8 cellular contexts compared by ENCODE assay signal in the genomic region with DNA sequence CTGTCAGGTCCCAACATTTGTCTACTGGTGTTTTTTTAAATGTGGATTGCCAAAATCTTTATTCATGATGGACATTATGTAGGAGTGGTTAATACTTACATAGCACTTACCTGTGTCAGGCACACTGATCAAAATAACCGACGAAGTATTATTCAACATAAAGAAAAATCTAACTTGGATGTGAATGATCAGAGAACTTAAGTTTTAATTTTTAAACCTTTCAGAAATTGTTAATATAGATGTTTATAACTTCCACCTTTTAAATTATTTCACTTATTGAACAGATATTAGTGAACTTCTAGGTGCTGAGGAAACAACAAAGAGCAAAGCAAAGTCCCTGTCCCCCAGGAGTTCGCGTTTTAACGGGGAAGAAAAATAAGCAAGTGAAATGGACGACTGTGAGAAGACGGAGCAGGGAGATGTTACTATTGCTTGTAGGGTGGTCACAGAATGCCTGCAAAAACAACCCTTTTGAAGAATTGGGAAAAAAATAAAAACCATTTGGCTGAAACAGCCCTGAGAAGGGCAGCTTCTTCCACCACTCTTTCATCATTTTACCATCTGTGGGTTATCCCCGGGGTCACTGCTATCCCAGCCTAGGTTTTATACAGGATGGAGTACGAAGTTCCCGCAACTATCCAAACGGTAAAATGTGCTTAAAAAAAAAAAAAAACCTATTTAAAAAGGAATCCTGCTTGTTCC. TPM values are rescaled to one million over a fixed set of nuclear protein-coding genes. Genes with fewer than 3 reads are reported as not detected.
DNase-seq lines count a peak whose midpoint lies in the region; ATAC-seq, FAIRE-seq and TF ChIP-seq lines count a peak whose summit lies in the region.

No MANE protein-coding gene starts in this region.

- peak overlapping the region; percentile 70 to 98 (median 94) for H3K4me3 ChIP-seq in esophagus muscularis mucosa
- peak overlapping the region; percentile 33 to 84 (median 48) for H3K4me3 ChIP-seq in pancreas

- CTCF ChIA-PET in RWPE1 (lab: Yijun Ruan, JAX) = interaction anchor here (0.6 to 0.7 kb wide), 4 partner anchors 133 to 1243 kb away, joined by 3 to 5 read pairs (median 3); no protein-coding TSS in a partner anchor

- TF ChIP-seq POLR2A in esophagus muscularis mucosa (IDR thresholded peaks at IDR 0.05; ENCODE audit: low read depth) (no peak), GM18505 (IDR thresholded peaks at IDR 0.05; ENCODE audit: borderline replicate concordance, extremely low read depth, insufficient read depth, insufficient read length) (no peak)

- POLR2A ChIA-PET in RWPE1 (lab: Yijun Ruan, JAX; ENCODE audit: low non-redundant PET) = interaction anchor here (0.6 to 0.9 kb wide), 2 partner anchors 120 to 256 kb away, joined by 3 read pairs; a partner anchor contains a TSS

- no peak for TF ChIP-seq EP300 in esophagus muscularis mucosa (IDR thresholded peaks at IDR 0.05)

- FAIRE-seq in pancreas (lab: Jason Lieb, UNC) = no peak

- TF ChIP-seq CTCF in RWPE1 (conservative IDR thresholded peaks at IDR 0.05; ENCODE audit: low read depth) (no peak), esophagus muscularis mucosa (IDR thresholded peaks at IDR 0.05) (no peak), pancreas (IDR thresholded peaks at IDR 0.05) (no peak)

- no peaks in the 10 kb centered on the region for H3K27me3 ChIP-seq in esophagus muscularis mucosa
- no peaks in the 10 kb centered on the region for H3K27me3 ChIP-seq in pancreas

- intact Hi-C loops in esophagus muscularis mucosa (cut with DNase I) = loop anchor here (5.0 to 10.0 kb wide), 2 partner anchors 84 to 122 kb away; a partner anchor contains a TSS
- intact Hi-C loops in pancreas (cut with DNase I) = no loop called here
- intact Hi-C loops in posterior vena cava (cut with DNase I) = no loop called here

- H3K9me3 ChIP-seq in esophagus muscularis mucosa (no peaks in the 10 kb centered on the region), pancreas (no peaks in the 10 kb centered on the region)

- 17% methylated on average over 11 of the region's 11 CpGs for WGBS in esophagus muscularis mucosa
- WGBS in pancreas, 2 donors = 6 to 9% methylated on average over 11 of the region's 11 CpGs

- DNase-seq in NCI-H510A treated with DMSO at 0.1 percent for 48 hours (lab: John Stamatoyannopoulos, UW) (peak; percentile 26), NCI-H510A (lab: John Stamatoyannopoulos, UW) (no peak), RWPE1 (ENCODE audit: low spot score) (peak; percentile 12), esophagus muscularis mucosa (ENCODE audit: extremely low spot score) (no peak), pancreas (no peak), posterior vena cava (ENCODE audit: low spot score) (no peak), ureter (ENCODE audit: low spot score) (no peak)

- peak; percentile 3 to 24 (median 16) for ATAC-seq in pancreas
- ATAC-seq in GM18505 (IDR thresholded peaks at IDR 0.05; ENCODE audit: unreplicated experiment) = no peak

- H3K4me1 ChIP-seq in esophagus muscularis mucosa = peaks cover 5 to 20% (median 15%) of the 10 kb centered on the region in 4 donors
- H3K4me1 ChIP-seq in pancreas = no peaks in the 10 kb centered on the region

- H3K27ac ChIP-seq in RWPE1 (peak overlapping the region; percentile 68), esophagus muscularis mucosa (replicated peaks in 1 of 4) (peak overlapping the region; percentile 85 to 94 (median 92)), pancreas (peak overlapping the region; percentile 31 to 67 (median 52))

- H3K36me3 ChIP-seq in esophagus muscularis mucosa = peaks cover 0 to 17% (median 6%) of the 10 kb centered on the region in 4 donors
- H3K36me3 ChIP-seq in pancreas = no peaks in the 10 kb centered on the region

RNA-seq across cellular contexts. Expression of a gene that starts 0.9 kb away (rescaled TPM):
- total RNA-seq in esophagus muscularis mucosa (1 to 10 TPM; 7.5 to 9.4 (median 8.9) TPM), pancreas (10 to 100 TPM in 1 of 6 donors, 1 to 10 TPM in 5; 3.2 to 10.7 (median 5.8) TPM), posterior vena cava (10 to 100 TPM; 20.9 to 21.2 TPM), ureter (28.4 TPM)
- 10 to 100 TPM in 1 of 2 donors, 1 to 10 TPM in 1; 3.1 to 11.7 TPM for polyA plus RNA-seq in pancreas

Comparison
In these comparisons a context has a peak if more than half of its experiments do, and no peak if none do; other contexts are left out.
1. DNase-seq: peak in NCI-H510A treated with DMSO at 0.1 percent for 48 hours (single experiment) and RWPE1 (single experiment); none in NCI-H510A (single experiment), esophagus muscularis mucosa (single experiment), pancreas (0 of 6), posterior vena cava (single experiment) and ureter (single experiment).
2. Peak in every context shown above with its lines, with median percentiles within 50 percentile points of each other: H3K27ac ChIP-seq.